In the genomic region with DNA sequence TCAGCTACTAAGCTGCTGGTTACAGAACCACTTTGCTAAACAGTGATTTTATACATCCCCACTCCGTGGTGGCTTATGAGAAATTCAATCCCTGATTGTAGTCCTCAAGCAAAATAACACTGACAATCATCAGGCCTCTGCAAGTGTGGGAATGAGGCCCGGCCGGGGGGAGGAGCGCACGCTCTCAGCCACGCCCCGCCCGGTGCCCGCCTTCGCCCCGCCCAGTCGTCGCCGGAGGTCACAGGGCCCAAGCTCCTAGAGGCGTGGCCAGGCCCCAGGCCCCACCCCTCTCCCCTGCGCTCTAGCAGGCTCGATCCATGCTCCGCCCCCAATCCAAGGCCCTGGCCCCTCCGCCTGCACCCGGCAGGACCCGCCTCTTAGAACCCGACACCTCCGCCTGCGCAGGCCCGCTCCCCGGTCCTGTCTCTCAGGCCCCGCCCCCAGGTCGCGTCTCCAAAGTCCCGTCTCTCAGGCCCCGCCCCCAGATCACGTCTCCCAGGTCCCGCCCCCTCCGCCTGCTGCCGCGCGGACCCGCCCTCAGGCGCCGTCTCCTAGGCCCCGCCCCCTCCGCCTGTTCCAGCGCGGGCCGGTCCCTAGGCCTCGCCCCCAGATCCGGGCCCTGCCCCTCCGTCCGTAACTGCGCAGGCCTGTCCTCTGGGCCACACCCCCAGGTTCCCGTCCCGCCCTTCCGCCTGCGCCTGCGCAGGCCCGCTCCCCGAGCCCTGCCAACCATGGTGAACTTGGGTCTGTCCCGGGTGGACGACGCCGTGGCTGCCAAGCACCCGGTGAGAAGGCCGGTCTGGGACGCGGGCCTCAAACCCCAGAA, we compare ENCODE assay signal across 1 cellular context.
A peak's percentile ranks its signal among the peaks of the same experiment; 100 is the strongest.
TF ChIP-seq lines count a peak whose summit lies in the region.

A gene (plus strand): TSS at position 705 of the 826 bp plus-strand sequence. CDS start 27 bp downstream, at position 732.

TF ChIP-seq in HEK293, 187 proteins besides CTCF, POLR2A, EP300 and RAD21 (continued from another document and continues in another):
- TF ChIP-seq, protein P1, sequence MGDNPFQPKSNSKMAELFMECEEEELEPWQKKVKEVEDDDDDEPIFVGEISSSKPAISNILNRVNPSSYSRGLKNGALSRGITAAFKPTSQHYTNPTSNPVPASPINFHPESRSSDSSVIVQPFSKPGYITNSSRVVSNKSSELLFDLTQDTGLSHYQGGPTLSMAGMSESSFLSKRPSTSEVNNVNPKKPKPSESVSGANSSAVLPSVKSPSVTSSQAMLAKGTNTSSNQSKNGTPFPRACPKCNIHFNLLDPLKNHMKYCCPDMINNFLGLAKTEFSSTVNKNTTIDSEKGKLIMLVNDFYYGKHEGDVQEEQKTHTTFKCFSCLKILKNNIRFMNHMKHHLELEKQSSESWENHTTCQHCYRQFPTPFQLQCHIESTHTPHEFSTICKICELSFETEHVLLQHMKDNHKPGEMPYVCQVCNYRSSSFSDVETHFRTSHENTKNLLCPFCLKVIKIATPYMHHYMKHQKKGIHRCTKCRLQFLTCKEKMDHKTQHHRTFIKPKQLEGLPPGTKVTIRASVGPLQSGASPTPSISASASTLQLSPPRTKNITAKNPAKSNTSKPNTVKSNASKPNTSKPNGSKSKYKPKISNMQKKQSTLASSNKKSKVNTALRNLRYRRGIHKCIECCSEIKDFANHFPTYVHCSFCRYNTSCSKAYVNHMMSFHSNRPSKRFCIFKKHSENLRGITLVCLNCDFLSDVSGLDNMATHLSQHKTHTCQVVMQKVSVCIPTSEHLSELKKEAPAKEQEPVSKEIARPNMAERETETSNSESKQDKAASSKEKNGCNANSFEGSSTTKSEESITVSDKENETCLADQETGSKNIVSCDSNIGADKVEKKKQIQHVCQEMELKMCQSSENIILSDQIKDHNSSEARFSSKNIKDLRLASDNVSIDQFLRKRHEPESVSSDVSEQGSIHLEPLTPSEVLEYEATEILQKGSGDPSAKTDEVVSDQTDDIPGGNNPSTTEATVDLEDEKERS (tag by site-specific recombination; IDR thresholded peaks at IDR 0.05): no peak
- TF ChIP-seq ZFP41 (tag by site-specific recombination; IDR thresholded peaks at IDR 0.05; ENCODE audit: borderline replicate concordance) (no peak), RBAK (tag by site-specific recombination; IDR thresholded peaks at IDR 0.05) (no peak), OSR2 (tag by site-specific recombination; IDR thresholded peaks at IDR 0.05) (peak; percentile 79), YY1 (tag by site-specific recombination; IDR thresholded peaks at IDR 0.05) (no peak), ZBTB1 (tag by site-specific recombination; IDR thresholded peaks at IDR 0.05) (no peak), ZNF776 (tag by site-specific recombination; IDR thresholded peaks at IDR 0.05; ENCODE audit: borderline replicate concordance) (no peak), ZBTB48 (tag by site-specific recombination; IDR thresholded peaks at IDR 0.05) (no peak), KLF1 (tag by site-specific recombination; IDR thresholded peaks at IDR 0.05) (peak; percentile 26), KLF7 (tag by site-specific recombination; IDR thresholded peaks at IDR 0.05; ENCODE audit: borderline replicate concordance) (no peak), ZNF248 (tag by site-specific recombination; IDR thresholded peaks at IDR 0.05) (no peak), ZNF549 (tag by site-specific recombination; IDR thresholded peaks at IDR 0.05) (no peak), ZNF114 (tag by site-specific recombination; IDR thresholded peaks at IDR 0.05) (no peak), ZNF274 (IDR thresholded peaks at IDR 0.05; ENCODE audit: low read length) (no peak), ZNF274 (tag by site-specific recombination; IDR thresholded peaks at IDR 0.05; ENCODE audit: borderline replicate concordance) (no peak), ZNF626 (tag by site-specific recombination; IDR thresholded peaks at IDR 0.05) (no peak), ZSCAN30 (tag by site-specific recombination; IDR thresholded peaks at IDR 0.05) (0 out of 2 replicates have a peak, but pooled peaks have one; percentile 39), ZNF530 (tag by site-specific recombination; IDR thresholded peaks at IDR 0.05; ENCODE audit: low read depth) (no peak), ZBTB20 (tag by site-specific recombination; IDR thresholded peaks at IDR 0.05) (no peak), KLF16 (tag by site-specific recombination; IDR thresholded peaks at IDR 0.05) (peak; percentile 24; the same call in 1 of the 2 replicates), ZNF792 (tag by site-specific recombination; IDR thresholded peaks at IDR 0.05) (no peak), ZNF202 (tag by site-specific recombination; IDR thresholded peaks at IDR 0.05; ENCODE audit: borderline replicate concordance) (no peak), ZNF175 (tag by site-specific recombination; IDR thresholded peaks at IDR 0.05) (no peak), ZNF221 (tag by site-specific recombination; IDR thresholded peaks at IDR 0.05; ENCODE audit: borderline replicate concordance) (no peak), BCL11A (tag by site-specific recombination; IDR thresholded peaks at IDR 0.05; ENCODE audit: low read depth) (no peak)
- TF ChIP-seq, protein P2, sequence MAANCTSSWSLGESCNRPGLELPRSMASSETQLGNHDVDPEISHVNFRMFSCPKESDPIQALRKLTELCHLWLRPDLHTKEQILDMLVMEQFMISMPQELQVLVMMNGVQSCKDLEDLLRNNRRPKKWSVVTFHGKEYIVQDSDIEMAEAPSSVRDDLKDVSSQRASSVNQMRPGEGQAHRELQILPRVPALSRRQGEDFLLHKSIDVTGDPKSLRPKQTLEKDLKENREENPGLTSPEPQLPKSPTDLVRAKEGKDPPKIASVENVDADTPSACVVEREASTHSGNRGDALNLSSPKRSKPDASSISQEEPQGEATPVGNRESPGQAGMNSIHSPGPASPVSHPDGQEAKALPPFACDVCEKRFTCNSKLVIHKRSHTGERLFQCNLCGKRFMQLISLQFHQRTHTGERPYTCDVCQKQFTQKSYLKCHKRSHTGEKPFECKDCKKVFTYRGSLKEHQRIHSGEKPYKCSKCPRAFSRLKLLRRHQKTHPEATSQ (tag by site-specific recombination; IDR thresholded peaks at IDR 0.05): no peak
- TF ChIP-seq, protein P3, sequence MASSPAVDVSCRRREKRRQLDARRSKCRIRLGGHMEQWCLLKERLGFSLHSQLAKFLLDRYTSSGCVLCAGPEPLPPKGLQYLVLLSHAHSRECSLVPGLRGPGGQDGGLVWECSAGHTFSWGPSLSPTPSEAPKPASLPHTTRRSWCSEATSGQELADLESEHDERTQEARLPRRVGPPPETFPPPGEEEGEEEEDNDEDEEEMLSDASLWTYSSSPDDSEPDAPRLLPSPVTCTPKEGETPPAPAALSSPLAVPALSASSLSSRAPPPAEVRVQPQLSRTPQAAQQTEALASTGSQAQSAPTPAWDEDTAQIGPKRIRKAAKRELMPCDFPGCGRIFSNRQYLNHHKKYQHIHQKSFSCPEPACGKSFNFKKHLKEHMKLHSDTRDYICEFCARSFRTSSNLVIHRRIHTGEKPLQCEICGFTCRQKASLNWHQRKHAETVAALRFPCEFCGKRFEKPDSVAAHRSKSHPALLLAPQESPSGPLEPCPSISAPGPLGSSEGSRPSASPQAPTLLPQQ (tag by site-specific recombination; IDR thresholded peaks at IDR 0.05): no peak
- TF ChIP-seq, protein P4, sequence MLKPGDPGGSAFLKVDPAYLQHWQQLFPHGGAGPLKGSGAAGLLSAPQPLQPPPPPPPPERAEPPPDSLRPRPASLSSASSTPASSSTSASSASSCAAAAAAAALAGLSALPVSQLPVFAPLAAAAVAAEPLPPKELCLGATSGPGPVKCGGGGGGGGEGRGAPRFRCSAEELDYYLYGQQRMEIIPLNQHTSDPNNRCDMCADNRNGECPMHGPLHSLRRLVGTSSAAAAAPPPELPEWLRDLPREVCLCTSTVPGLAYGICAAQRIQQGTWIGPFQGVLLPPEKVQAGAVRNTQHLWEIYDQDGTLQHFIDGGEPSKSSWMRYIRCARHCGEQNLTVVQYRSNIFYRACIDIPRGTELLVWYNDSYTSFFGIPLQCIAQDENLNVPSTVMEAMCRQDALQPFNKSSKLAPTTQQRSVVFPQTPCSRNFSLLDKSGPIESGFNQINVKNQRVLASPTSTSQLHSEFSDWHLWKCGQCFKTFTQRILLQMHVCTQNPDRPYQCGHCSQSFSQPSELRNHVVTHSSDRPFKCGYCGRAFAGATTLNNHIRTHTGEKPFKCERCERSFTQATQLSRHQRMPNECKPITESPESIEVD (tag by site-specific recombination; IDR thresholded peaks at IDR 0.05): no peak
- TF ChIP-seq, protein P5, sequence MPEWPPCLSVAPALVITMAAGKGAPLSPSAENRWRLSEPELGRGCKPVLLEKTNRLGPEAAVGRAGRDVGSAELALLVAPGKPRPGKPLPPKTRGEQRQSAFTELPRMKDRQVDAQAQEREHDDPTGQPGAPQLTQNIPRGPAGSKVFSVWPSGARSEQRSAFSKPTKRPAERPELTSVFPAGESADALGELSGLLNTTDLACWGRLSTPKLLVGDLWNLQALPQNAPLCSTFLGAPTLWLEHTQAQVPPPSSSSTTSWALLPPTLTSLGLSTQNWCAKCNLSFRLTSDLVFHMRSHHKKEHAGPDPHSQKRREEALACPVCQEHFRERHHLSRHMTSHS (tag by site-specific recombination; IDR thresholded peaks at IDR 0.05): no peak
- TF ChIP-seq, protein P6, sequence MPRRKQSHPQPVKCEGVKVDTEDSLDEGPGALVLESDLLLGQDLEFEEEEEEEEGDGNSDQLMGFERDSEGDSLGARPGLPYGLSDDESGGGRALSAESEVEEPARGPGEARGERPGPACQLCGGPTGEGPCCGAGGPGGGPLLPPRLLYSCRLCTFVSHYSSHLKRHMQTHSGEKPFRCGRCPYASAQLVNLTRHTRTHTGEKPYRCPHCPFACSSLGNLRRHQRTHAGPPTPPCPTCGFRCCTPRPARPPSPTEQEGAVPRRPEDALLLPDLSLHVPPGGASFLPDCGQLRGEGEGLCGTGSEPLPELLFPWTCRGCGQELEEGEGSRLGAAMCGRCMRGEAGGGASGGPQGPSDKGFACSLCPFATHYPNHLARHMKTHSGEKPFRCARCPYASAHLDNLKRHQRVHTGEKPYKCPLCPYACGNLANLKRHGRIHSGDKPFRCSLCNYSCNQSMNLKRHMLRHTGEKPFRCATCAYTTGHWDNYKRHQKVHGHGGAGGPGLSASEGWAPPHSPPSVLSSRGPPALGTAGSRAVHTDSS (tag by site-specific recombination; IDR thresholded peaks at IDR 0.05): no peak
- TF ChIP-seq, protein P7, sequence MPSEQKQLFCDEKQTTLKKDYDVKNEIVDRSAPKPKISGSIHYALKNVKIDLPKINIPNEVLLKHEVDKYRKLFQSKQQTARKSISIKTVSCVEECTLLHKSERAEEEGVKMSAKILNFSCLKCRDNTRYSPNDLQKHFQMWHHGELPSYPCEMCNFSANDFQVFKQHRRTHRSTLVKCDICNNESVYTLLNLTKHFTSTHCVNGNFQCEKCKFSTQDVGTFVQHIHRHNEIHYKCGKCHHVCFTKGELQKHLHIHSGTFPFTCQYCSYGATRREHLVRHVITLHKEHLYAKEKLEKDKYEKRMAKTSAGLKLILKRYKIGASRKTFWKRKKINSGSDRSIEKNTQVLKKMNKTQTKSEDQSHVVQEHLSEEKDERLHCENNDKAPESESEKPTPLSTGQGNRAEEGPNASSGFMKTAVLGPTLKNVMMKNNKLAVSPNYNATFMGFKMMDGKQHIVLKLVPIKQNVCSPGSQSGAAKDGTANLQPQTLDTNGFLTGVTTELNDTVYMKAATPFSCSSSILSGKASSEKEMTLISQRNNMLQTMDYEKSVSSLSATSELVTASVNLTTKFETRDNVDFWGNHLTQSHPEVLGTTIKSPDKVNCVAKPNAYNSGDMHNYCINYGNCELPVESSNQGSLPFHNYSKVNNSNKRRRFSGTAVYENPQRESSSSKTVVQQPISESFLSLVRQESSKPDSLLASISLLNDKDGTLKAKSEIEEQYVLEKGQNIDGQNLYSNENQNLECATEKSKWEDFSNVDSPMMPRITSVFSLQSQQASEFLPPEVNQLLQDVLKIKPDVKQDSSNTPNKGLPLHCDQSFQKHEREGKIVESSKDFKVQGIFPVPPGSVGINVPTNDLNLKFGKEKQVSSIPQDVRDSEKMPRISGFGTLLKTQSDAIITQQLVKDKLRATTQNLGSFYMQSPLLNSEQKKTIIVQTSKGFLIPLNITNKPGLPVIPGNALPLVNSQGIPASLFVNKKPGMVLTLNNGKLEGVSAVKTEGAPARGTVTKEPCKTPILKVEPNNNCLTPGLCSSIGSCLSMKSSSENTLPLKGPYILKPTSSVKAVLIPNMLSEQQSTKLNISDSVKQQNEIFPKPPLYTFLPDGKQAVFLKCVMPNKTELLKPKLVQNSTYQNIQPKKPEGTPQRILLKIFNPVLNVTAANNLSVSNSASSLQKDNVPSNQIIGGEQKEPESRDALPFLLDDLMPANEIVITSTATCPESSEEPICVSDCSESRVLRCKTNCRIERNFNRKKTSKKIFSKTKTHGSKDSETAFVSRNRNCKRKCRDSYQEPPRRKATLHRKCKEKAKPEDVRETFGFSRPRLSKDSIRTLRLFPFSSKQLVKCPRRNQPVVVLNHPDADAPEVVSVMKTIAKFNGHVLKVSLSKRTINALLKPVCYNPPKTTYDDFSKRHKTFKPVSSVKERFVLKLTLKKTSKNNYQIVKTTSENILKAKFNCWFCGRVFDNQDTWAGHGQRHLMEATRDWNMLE (tag by site-specific recombination; conservative IDR thresholded peaks at IDR 0.05; ENCODE audit: low read depth): no peak
- TF ChIP-seq, protein P8, sequence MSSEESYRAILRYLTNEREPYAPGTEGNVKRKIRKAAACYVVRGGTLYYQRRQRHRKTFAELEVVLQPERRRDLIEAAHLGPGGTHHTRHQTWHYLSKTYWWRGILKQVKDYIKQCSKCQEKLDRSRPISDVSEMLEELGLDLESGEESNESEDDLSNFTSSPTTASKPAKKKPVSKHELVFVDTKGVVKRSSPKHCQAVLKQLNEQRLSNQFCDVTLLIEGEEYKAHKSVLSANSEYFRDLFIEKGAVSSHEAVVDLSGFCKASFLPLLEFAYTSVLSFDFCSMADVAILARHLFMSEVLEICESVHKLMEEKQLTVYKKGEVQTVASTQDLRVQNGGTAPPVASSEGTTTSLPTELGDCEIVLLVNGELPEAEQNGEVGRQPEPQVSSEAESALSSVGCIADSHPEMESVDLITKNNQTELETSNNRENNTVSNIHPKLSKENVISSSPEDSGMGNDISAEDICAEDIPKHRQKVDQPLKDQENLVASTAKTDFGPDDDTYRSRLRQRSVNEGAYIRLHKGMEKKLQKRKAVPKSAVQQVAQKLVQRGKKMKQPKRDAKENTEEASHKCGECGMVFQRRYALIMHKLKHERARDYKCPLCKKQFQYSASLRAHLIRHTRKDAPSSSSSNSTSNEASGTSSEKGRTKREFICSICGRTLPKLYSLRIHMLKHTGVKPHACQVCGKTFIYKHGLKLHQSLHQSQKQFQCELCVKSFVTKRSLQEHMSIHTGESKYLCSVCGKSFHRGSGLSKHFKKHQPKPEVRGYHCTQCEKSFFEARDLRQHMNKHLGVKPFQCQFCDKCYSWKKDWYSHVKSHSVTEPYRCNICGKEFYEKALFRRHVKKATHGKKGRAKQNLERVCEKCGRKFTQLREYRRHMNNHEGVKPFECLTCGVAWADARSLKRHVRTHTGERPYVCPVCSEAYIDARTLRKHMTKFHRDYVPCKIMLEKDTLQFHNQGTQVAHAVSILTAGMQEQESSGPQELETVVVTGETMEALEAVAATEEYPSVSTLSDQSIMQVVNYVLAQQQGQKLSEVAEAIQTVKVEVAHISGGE (tag by site-specific recombination; conservative IDR thresholded peaks at IDR 0.05; ENCODE audit: low read depth): no peak
- TF ChIP-seq, protein P9, sequence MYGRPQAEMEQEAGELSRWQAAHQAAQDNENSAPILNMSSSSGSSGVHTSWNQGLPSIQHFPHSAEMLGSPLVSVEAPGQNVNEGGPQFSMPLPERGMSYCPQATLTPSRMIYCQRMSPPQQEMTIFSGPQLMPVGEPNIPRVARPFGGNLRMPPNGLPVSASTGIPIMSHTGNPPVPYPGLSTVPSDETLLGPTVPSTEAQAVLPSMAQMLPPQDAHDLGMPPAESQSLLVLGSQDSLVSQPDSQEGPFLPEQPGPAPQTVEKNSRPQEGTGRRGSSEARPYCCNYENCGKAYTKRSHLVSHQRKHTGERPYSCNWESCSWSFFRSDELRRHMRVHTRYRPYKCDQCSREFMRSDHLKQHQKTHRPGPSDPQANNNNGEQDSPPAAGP (tag by site-specific recombination; IDR thresholded peaks at IDR 0.05): peak; percentile 27; the same call in 1 of the 2 replicates
